ENCODE assay signal across 2 cellular contexts in genomic region chrX:24542756-24543155, GRCh38.
TF ChIP-seq lines count a peak whose summit lies in the region.

No MANE protein-coding gene starts in this region.

TF ChIP-seq in liver, 16 proteins besides CTCF, POLR2A, EP300 and RAD21 (continued from another document):
- TF ChIP-seq REST (IDR thresholded peaks at IDR 0.05), result peak; percentile 88
- TF ChIP-seq RXRA (IDR thresholded peaks at IDR 0.05), result no peak
- no peak for TF ChIP-seq MAX (IDR thresholded peaks at IDR 0.05)

TF ChIP-seq in HepG2, 621 proteins besides CTCF, POLR2A, EP300 and RAD21 (continued from another document):
- no peak for TF ChIP-seq AHDC1 (CRISPR knock-in tag; IDR thresholded peaks at IDR 0.05; ENCODE audit: borderline replicate concordance)
- no peak for TF ChIP-seq ZNF660 (CRISPR knock-in tag; IDR thresholded peaks at IDR 0.05; ENCODE audit: borderline replicate concordance, low read depth)
- TF ChIP-seq AGO2 (optimal IDR thresholded peaks at IDR 0.05; ENCODE audit: low read depth, low read length), result no peak
- no peak for TF ChIP-seq CBFB (CRISPR knock-in tag; IDR thresholded peaks at IDR 0.05)
- TF ChIP-seq ZNF503 (CRISPR knock-in tag; IDR thresholded peaks at IDR 0.05), result no peak
- no peak for TF ChIP-seq TIGD3 (CRISPR knock-in tag; IDR thresholded peaks at IDR 0.05; ENCODE audit: borderline replicate concordance)
- TF ChIP-seq ZNF281 (CRISPR knock-in tag; IDR thresholded peaks at IDR 0.05; ENCODE audit: borderline replicate concordance), result no peak
- TF ChIP-seq ZHX1 (CRISPR knock-in tag; IDR thresholded peaks at IDR 0.05; ENCODE audit: low read depth), result no peak
- no peak for TF ChIP-seq BATF2 (CRISPR knock-in tag; IDR thresholded peaks at IDR 0.05)
- no peak for TF ChIP-seq SNRNP70 (IDR thresholded peaks at IDR 0.05; ENCODE audit: low read depth, low read length)
- TF ChIP-seq ZNF576 (CRISPR knock-in tag; IDR thresholded peaks at IDR 0.05), result no peak
